21 cellular contexts compared by ENCODE assay signal in genomic region chr4:10299601-10300000, GRCh38.
A peak's percentile ranks its signal among the peaks of the same experiment; 100 is the strongest.
DNase-seq lines count a peak whose midpoint lies in the region; ATAC-seq, FAIRE-seq and TF ChIP-seq lines count a peak whose summit lies in the region.
"Had no signal": no experiment of that assay in that cellular context is flagged by ENCODE, and none has a peak within 500 bp of the region (broad histone marks: within the 10 kb centered on the region; RNA-seq: fewer than 3 reads in every experiment).

No MANE protein-coding gene starts in this region.

- H3K9me1 ChIP-seq in K562 (ENCODE audit: control insufficient read depth, insufficient read depth, low read length): no peaks in the 10 kb centered on the region

- in situ Hi-C loops in K562 (cut with MboI): no loop called here

- ATAC-seq in K562 (no peak), left ventricle myocardium superior (no peak)
- ATAC-seq: CD8-positive, alpha-beta T cell; GM12878 had no signal

- H3K4me2 ChIP-seq in K562 (ENCODE audit: insufficient read depth, low read length): no peak overlapping the region
- no peak overlapping the region for H3K4me2 ChIP-seq in neural progenitor cell

- POLR2A ChIA-PET in K562 (lab: Yijun Ruan, JAX): interaction anchor here (0.6 to 1.1 kb wide), 2 partner anchors 81 to 141 kb away, joined by 3 read pairs; no protein-coding TSS in a partner anchor

- H3K27ac Mint-ChIP-seq in HFFc6: no peak overlapping the region
- no peak overlapping the region for H3K27ac Mint-ChIP-seq in neural progenitor cell
- H3K27ac Mint-ChIP-seq: CD8-positive, alpha-beta T cell had no signal

- H3K4me1 ChIP-seq in K562 (replicated peaks in 1 of 2; ENCODE audit: control insufficient read depth in 2 of 2, insufficient read depth in 2 of 2, low read length in 2 of 2) (peaks cover 0 to 12% of the 10 kb centered on the region in 2 experiments; a peak in 3 of 5 replicates), neural progenitor cell (peaks cover 25% of the 10 kb centered on the region)
- H3K4me1 ChIP-seq: BE2C had no signal

- no peak for TF ChIP-seq RAD21 in K562 (CRISPR knock-in tag; conservative IDR thresholded peaks at IDR 0.05 in 1 of 2, IDR thresholded peaks at IDR 0.05 in 1 of 2)

- peaks cover 19% of the 10 kb centered on the region for H3F3A ChIP-seq in neural progenitor cell (ENCODE audit: low read depth)

- no peak overlapping the region for H2AFZ ChIP-seq in K562 (ENCODE audit: low read depth, low read length)
- H2AFZ ChIP-seq in neural progenitor cell (replicated peaks): peak overlapping the region; percentile 7

- 32% methylated on average over 3 of the region's 3 CpGs for WGBS in K562 (ENCODE audit: insufficient coverage, low coverage, missing lambda C conversion rate)

- no peak for TF ChIP-seq POLR2A in K562 (conservative IDR thresholded peaks at IDR 0.05)

- peak; percentile 88 for DNase-seq in EH (ENCODE audit: low read depth)
- DNase-seq in HFFc6: peak; percentile 79
- DNase-seq in K562 (ENCODE audit: extremely low read depth in 1 of 4, low spot score in 3 of 4): no peak
- DNase-seq in neural progenitor cell (ENCODE audit: low spot score): no peak
- no peak for DNase-seq in midbrain (lab: John Stamatoyannopoulos, UW)
- DNase-seq in left ventricle myocardium superior: no peak
- DNase-seq in stimulated activated CD4-positive, alpha-beta T cell treated with anti-CD3 and anti-CD28 coated beads, Interleukin-2, amount 100 ng/mL, for 48 hours: no peak
- no peak for DNase-seq in AG08396 (ENCODE audit: low spot score)
- DNase-seq: BE2C; CD8-positive, alpha-beta T cell; DND-41; KBM-7; NCI-H1092; NCI-H1694; NCI-H2107; NCI-H345; NCI-H526 treated with DMSO at 0.1 percent for 48 hours had no signal

- no peaks in the 10 kb centered on the region for H3K79me2 ChIP-seq in K562 (ENCODE audit: control insufficient read depth, insufficient read depth, low read length)
- no peaks in the 10 kb centered on the region for H3K79me2 ChIP-seq in neural progenitor cell (ENCODE audit: low read depth)

- H3K27me3 Mint-ChIP-seq in HFFc6 (ENCODE audit: insufficient read depth) (peaks cover 8% of the 10 kb centered on the region), neural progenitor cell (ENCODE audit: insufficient read depth, low read depth) (peaks cover 3% of the 10 kb centered on the region)

- BruUV-seq in K562 (replicated peaks; lab: Mats Ljungman, UMichigan): no TSS peak

- H3K4me1 Mint-ChIP-seq in HFFc6 (ENCODE audit: low read depth) (peaks cover 83% of the 10 kb centered on the region), neural progenitor cell (peaks cover 18% of the 10 kb centered on the region)

- H3K27me3 ChIP-seq in K562 (ENCODE audit: control insufficient read depth in 2 of 2, insufficient read depth in 2 of 2, low read length in 2 of 2): no peaks in the 10 kb centered on the region
- peaks cover 25% of the 10 kb centered on the region for H3K27me3 ChIP-seq in neural progenitor cell
- H3K27me3 ChIP-seq: BE2C had no signal

- H3K9me3 Mint-ChIP-seq in HFFc6 (no peaks in the 10 kb centered on the region), neural progenitor cell (no peaks in the 10 kb centered on the region)
- H3K9me3 Mint-ChIP-seq: CD8-positive, alpha-beta T cell had no signal

- CTCF ChIA-PET in K562 (lab: Yijun Ruan, JAX; ENCODE audit: low intra/inter-chr PET ratio): no interaction called here

- H4K20me1 ChIP-seq in K562 (replicated peaks; ENCODE audit: control insufficient read depth, insufficient read depth, low read length) (no peaks in the 10 kb centered on the region), neural progenitor cell (ENCODE audit: low read depth) (no peaks in the 10 kb centered on the region)

- H3K36me3 ChIP-seq in K562 (ENCODE audit: control insufficient read depth, insufficient read depth, low read length) (no peaks in the 10 kb centered on the region), neural progenitor cell (no peaks in the 10 kb centered on the region)
- H3K36me3 ChIP-seq: BE2C had no signal

- H3K4me3 Mint-ChIP-seq in HFFc6 (0 out of 2 replicates have a peak overlapping the region, but pooled peaks have one; percentile 16), neural progenitor cell (no peak overlapping the region)
- H3K4me3 Mint-ChIP-seq: CD8-positive, alpha-beta T cell had no signal

- intact Hi-C loops in K562 (cut with micrococcal nuclease): no loop called here
- intact Hi-C loops in left ventricle myocardium superior (cut with micrococcal nuclease): no loop called here

- H3K36me3 Mint-ChIP-seq in HFFc6 (ENCODE audit: low read depth): no peaks in the 10 kb centered on the region
- no peaks in the 10 kb centered on the region for H3K36me3 Mint-ChIP-seq in neural progenitor cell
- H3K36me3 Mint-ChIP-seq: CD8-positive, alpha-beta T cell had no signal

- H3K9me3 ChIP-seq in K562 (replicated peaks; ENCODE audit: control insufficient read depth, insufficient read depth, low read depth, low read length): no peaks in the 10 kb centered on the region
- H3K9me3 ChIP-seq in neural progenitor cell (ENCODE audit: low read depth): no peaks in the 10 kb centered on the region
- H3K9me3 ChIP-seq: BE2C had no signal

- no peak for TF ChIP-seq EP300 in K562 (IDR thresholded peaks at IDR 0.05; ENCODE audit: low read length)

- no peak overlapping the region for H3K27ac ChIP-seq in K562 (ENCODE audit: extremely low read depth, low read depth, low read length)
- no peak overlapping the region for H3K27ac ChIP-seq in neural progenitor cell
- H3K27ac ChIP-seq: HL-60 had no signal

- H3K4me3 ChIP-seq in K562 (no peak overlapping the region), neural progenitor cell (no peak overlapping the region)
- H3K4me3 ChIP-seq: GM12878 had no signal

- no peak overlapping the region for H3K9ac ChIP-seq in K562 (ENCODE audit: insufficient read depth in 1 of 2, low read depth in 2 of 2, low read length in 2 of 2)
- H3K9ac ChIP-seq in neural progenitor cell: no peak overlapping the region

- FAIRE-seq in K562 (lab: Jason Lieb, UNC): no peak
- FAIRE-seq: D721Med, GM12878, GM19239 had no signal

- TF ChIP-seq CTCF in HFFc6 (IDR thresholded peaks at IDR 0.05): no peak
- TF ChIP-seq CTCF in K562 (IDR thresholded peaks at IDR 0.05 in 2 of 3, conservative IDR thresholded peaks at IDR 0.05 in 1 of 3; ENCODE audit: insufficient read depth in 2 of 3, low read depth in 1 of 3, low read length in 3 of 3): no peak
- TF ChIP-seq CTCF in neural progenitor cell (IDR thresholded peaks at IDR 0.05): no peak

TF ChIP-seq in K562, 482 proteins besides CTCF, POLR2A, EP300 and RAD21:
- TF ChIP-seq HNRNPL (IDR thresholded peaks at IDR 0.05; ENCODE audit: low read depth, low read length) (no peak), NFIC (IDR thresholded peaks at IDR 0.05) (peak; percentile 54; the same call in 1 of the 2 replicates)
- TF ChIP-seq, protein P1, sequence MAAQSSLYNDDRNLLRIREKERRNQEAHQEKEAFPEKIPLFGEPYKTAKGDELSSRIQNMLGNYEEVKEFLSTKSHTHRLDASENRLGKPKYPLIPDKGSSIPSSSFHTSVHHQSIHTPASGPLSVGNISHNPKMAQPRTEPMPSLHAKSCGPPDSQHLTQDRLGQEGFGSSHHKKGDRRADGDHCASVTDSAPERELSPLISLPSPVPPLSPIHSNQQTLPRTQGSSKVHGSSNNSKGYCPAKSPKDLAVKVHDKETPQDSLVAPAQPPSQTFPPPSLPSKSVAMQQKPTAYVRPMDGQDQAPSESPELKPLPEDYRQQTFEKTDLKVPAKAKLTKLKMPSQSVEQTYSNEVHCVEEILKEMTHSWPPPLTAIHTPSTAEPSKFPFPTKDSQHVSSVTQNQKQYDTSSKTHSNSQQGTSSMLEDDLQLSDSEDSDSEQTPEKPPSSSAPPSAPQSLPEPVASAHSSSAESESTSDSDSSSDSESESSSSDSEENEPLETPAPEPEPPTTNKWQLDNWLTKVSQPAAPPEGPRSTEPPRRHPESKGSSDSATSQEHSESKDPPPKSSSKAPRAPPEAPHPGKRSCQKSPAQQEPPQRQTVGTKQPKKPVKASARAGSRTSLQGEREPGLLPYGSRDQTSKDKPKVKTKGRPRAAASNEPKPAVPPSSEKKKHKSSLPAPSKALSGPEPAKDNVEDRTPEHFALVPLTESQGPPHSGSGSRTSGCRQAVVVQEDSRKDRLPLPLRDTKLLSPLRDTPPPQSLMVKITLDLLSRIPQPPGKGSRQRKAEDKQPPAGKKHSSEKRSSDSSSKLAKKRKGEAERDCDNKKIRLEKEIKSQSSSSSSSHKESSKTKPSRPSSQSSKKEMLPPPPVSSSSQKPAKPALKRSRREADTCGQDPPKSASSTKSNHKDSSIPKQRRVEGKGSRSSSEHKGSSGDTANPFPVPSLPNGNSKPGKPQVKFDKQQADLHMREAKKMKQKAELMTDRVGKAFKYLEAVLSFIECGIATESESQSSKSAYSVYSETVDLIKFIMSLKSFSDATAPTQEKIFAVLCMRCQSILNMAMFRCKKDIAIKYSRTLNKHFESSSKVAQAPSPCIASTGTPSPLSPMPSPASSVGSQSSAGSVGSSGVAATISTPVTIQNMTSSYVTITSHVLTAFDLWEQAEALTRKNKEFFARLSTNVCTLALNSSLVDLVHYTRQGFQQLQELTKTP (IDR thresholded peaks at IDR 0.05; ENCODE audit: low read depth in 1 of 2, partially characterized antibody in 2 of 2): peak in 1 of 2 experiments; percentile 77
TF ChIP-seq in K562: peak in this region for 2.

Comparison
In these comparisons a context has a peak if more than half of its experiments do, and no peak if none do; other contexts are left out.
1. DNase-seq: peak in EH (single experiment) and HFFc6 (single experiment); none in K562 (0 of 4), neural progenitor cell (single experiment), midbrain (single experiment), left ventricle myocardium superior (single experiment), stimulated activated CD4-positive, alpha-beta T cell treated with anti-CD3 and anti-CD28 coated beads, Interleukin-2, amount 100 ng/mL, for 48 hours (0 of 2) and AG08396 (single experiment).